28 cellular contexts compared by ENCODE assay signal in genomic region chr7:39758234-39758970, GRCh38.
DNase-seq lines count a peak whose midpoint lies in the region; ATAC-seq and TF ChIP-seq lines count a peak whose summit lies in the region.
"Had no signal": no experiment of that assay in that cellular context is flagged by ENCODE, and none has a peak within 500 bp of the region (broad histone marks: within the 10 kb centered on the region; RNA-seq: fewer than 3 reads in every experiment).

No MANE protein-coding gene starts in this region.

- no peaks in the 10 kb centered on the region for H3K79me2 ChIP-seq in mammary epithelial cell (ENCODE audit: insufficient read depth, low read length)

- intact Hi-C loops in mammary epithelial cell (cut with micrococcal nuclease), result no loop called here
- intact Hi-C loops in Right ventricle myocardium inferior (cut with DNase I), result no loop called here

- no peaks in the 10 kb centered on the region for H3K9me3 ChIP-seq in mammary epithelial cell (replicated peaks; ENCODE audit: insufficient read depth, low read length)
- no peaks in the 10 kb centered on the region for H3K9me3 ChIP-seq in mesenchymal stem cell (ENCODE audit: control insufficient read depth, low read length)
- H3K9me3 ChIP-seq: Caco-2, thoracic aorta had no signal

- H2AFZ ChIP-seq in mammary epithelial cell (ENCODE audit: low read depth, low read length), result peak overlapping the region; percentile 69
- H2AFZ ChIP-seq in mesenchymal stem cell (ENCODE audit: low read depth, low read length), result no peak overlapping the region

- H2AK5ac ChIP-seq in mesenchymal stem cell (ENCODE audit: low read length, severe bottlenecking), result no peak overlapping the region

- no peak overlapping the region for H3K14ac ChIP-seq in mesenchymal stem cell (ENCODE audit: low read length in 2 of 2)

- in situ Hi-C loops in mammary epithelial cell (cut with MboI; ENCODE audit: low sequenced_read_pairs in 2 of 2), result no loop called here

- H4K91ac ChIP-seq in mesenchymal stem cell (ENCODE audit: low read length), result no peak overlapping the region

- dilution Hi-C loops in mammary epithelial cell (cut with HindIII; ENCODE audit: low sequenced_read_pairs), result no loop called here

- peak; percentile 94 for DNase-seq in COLO829 (ENCODE audit: low spot score)
- peak; percentile 35 for DNase-seq in mammary epithelial cell
- peak; percentile 69 for DNase-seq in Right ventricle myocardium inferior (ENCODE audit: missing footprints)
- DNase-seq in mesenchymal stem cell, result no peak
- no peak for DNase-seq in NOMO-1 treated with DMSO at 0.1 percent for 48 hours (lab: John Stamatoyannopoulos, UW; ENCODE audit: unreplicated experiment)
- no peak for DNase-seq in NCI-H2107 treated with DMSO at 0.1 percent for 48 hours (lab: John Stamatoyannopoulos, UW; ENCODE audit: unreplicated experiment)
- DNase-seq in AG08395 (ENCODE audit: low spot score), result no peak
- DNase-seq: activated CD4-positive, alpha-beta memory T cell treated with anti-CD3 and anti-CD28 coated beads, Interleukin-2, amount 10 ng/mL, durations not matched to agents 7 days and 5 days; activated CD4-positive, CD25-positive, alpha-beta regulatory T cell treated with anti-CD3 and anti-CD28 coated beads, Interleukin-2, amount 50 U/mL, for 72 hours; activated effector memory CD4-positive, alpha-beta T cell treated with Interleukin-2 at 50 U/mL for 16 hours; Caco-2; DND-41; H7; Kasumi-1; left colon; midbrain; natural killer cell; NCI-H1930; NCI-H226; NCI-H82; SHP77 treated with DMSO at 0.1 percent for 48 hours; stimulated activated CD4-positive, alpha-beta T cell treated with anti-CD3 and anti-CD28 coated beads, Interleukin-12 subunit alpha, Interleukin-12 subunit beta, amount 100 ng/mL, for 4 hours; stimulated activated CD4-positive, alpha-beta T cell treated with anti-CD3 and anti-CD28 coated beads, Interleukin-4, amount 100 ng/mL, for 4 hours; stimulated activated naive CD4-positive, alpha-beta T cell had no signal

- no peak overlapping the region for H2BK5ac ChIP-seq in mesenchymal stem cell (ENCODE audit: low read depth, low read length, poor library complexity, severe bottlenecking)

- peak overlapping the region in 1 of 2 experiments; percentile 23 for H2BK12ac ChIP-seq in mesenchymal stem cell (ENCODE audit: low read length in 2 of 2)

- H3K23ac ChIP-seq in mesenchymal stem cell (ENCODE audit: low read length in 2 of 2), result no peak overlapping the region

- H3K9ac ChIP-seq in mammary epithelial cell (ENCODE audit: insufficient read depth, low read length) (no peak overlapping the region), mesenchymal stem cell (ENCODE audit: low read length) (peak overlapping the region; percentile 31)
- H3K9ac ChIP-seq: BLaER1 treated with 17β-estradiol and CSF1 and Interleukin-3, amounts not matched to agents 10 nM and 100 nM had no signal

- peak; percentile 99 for ATAC-seq in Right ventricle myocardium inferior
- ATAC-seq in GM21447 (IDR thresholded peaks at IDR 0.05; ENCODE audit: unreplicated experiment), result no peak
- ATAC-seq: left colon, natural killer cell had no signal

- H3K27ac ChIP-seq in mammary epithelial cell (ENCODE audit: insufficient read depth, low read depth, low read length), result peak overlapping the region; percentile 57
- H3K27ac ChIP-seq in mesenchymal stem cell (ENCODE audit: low read length, poor library complexity, severe bottlenecking), result no peak overlapping the region
- H3K27ac ChIP-seq: BLaER1 treated with 17β-estradiol and CSF1 and Interleukin-3, amounts not matched to agents 10 nM and 100 nM; HL-60; thoracic aorta had no signal

- no peak for TF ChIP-seq CTCF in mammary epithelial cell (conservative IDR thresholded peaks at IDR 0.05 in 1 of 2, IDR thresholded peaks at IDR 0.05 in 1 of 2; ENCODE audit: extremely low read depth in 1 of 2, insufficient read depth in 1 of 2, low read depth in 1 of 2, low read length in 2 of 2)

- no peak overlapping the region for H3K18ac ChIP-seq in mesenchymal stem cell (ENCODE audit: low read depth in 1 of 2, low read length in 2 of 2)

- CTCF ChIA-PET in mammary epithelial cell (lab: Charles Lee; ENCODE audit: low non-redundant PET), result no interaction called here

- BruUV-seq in mammary epithelial cell (replicated peaks; lab: Mats Ljungman, UMichigan), result no TSS peak

- H3K4me3 ChIP-seq in mammary epithelial cell (replicated peaks in 1 of 3; ENCODE audit: insufficient read depth in 1 of 3, low read depth in 2 of 3, low read length in 3 of 3) (no peak overlapping the region), mesenchymal stem cell (ENCODE audit: insufficient read depth in 1 of 2, low read depth in 1 of 2, low read length in 2 of 2) (no peak overlapping the region)
- H3K4me3 ChIP-seq: BLaER1 treated with 17β-estradiol and CSF1 and Interleukin-3, amounts not matched to agents 10 nM and 100 nM; thoracic aorta had no signal

- H3K36me3 ChIP-seq in mammary epithelial cell (ENCODE audit: insufficient read depth, low read length) (no peaks in the 10 kb centered on the region), mesenchymal stem cell (ENCODE audit: control insufficient read depth in 1 of 2, insufficient read depth in 2 of 2, low read depth in 1 of 2, low read length in 2 of 2) (no peaks in the 10 kb centered on the region)
- H3K36me3 ChIP-seq: thoracic aorta had no signal

- peak overlapping the region; percentile 22 for H3K4me2 ChIP-seq in mammary epithelial cell (ENCODE audit: insufficient read depth, low read depth, low read length)
- no peak overlapping the region for H3K4me2 ChIP-seq in mesenchymal stem cell (ENCODE audit: low read length, poor library complexity, severe bottlenecking)
- H3K4me2 ChIP-seq: BLaER1 treated with 17β-estradiol and CSF1 and Interleukin-3, amounts not matched to agents 10 nM and 100 nM had no signal

- no peak overlapping the region for H2BK120ac ChIP-seq in mesenchymal stem cell (ENCODE audit: low read depth, low read length)

- peaks cover 37% of the 10 kb centered on the region for H3K4me1 ChIP-seq in mammary epithelial cell (ENCODE audit: insufficient read depth, low read length)
- peaks cover 12% of the 10 kb centered on the region for H3K4me1 ChIP-seq in mesenchymal stem cell (ENCODE audit: control insufficient read depth, insufficient read depth, low read depth, low read length)
- H3K4me1 ChIP-seq: Caco-2 had no signal

- H4K20me1 ChIP-seq in mammary epithelial cell (ENCODE audit: insufficient read depth, low read length), result no peaks in the 10 kb centered on the region
- H4K20me1 ChIP-seq: BLaER1 treated with 17β-estradiol and CSF1 and Interleukin-3, amounts not matched to agents 10 nM and 100 nM had no signal

- H3K27me3 ChIP-seq in mammary epithelial cell (ENCODE audit: insufficient read depth, low read length) (no peaks in the 10 kb centered on the region), mesenchymal stem cell (ENCODE audit: control insufficient read depth in 1 of 2, insufficient read depth in 1 of 2, low read length in 2 of 2) (no peaks in the 10 kb centered on the region)
- H3K27me3 ChIP-seq: BLaER1 treated with 17β-estradiol and CSF1 and Interleukin-3, amounts not matched to agents 10 nM and 100 nM had no signal

- H2BK15ac ChIP-seq in mesenchymal stem cell (ENCODE audit: low read depth, poor library complexity, severe bottlenecking), result no peak overlapping the region

- H3K4ac ChIP-seq in mesenchymal stem cell (ENCODE audit: low read depth in 1 of 2, low read length in 2 of 2), result no peak overlapping the region

- WGBS in mammary epithelial cell (ENCODE audit: low coverage, missing lambda C conversion rate), result 24% methylated on average over 10 of the region's 10 CpGs
- WGBS in mesenchymal stem cell, result over 99% methylated on average over 6 of the region's 10 CpGs

- H3K79me1 ChIP-seq in mesenchymal stem cell (replicated peaks; ENCODE audit: low read length, poor library complexity, severe bottlenecking), result peaks cover 29% of the 10 kb centered on the region

- H4K8ac ChIP-seq in mesenchymal stem cell (ENCODE audit: low read length), result no peak overlapping the region

Comparison
In these comparisons a context has a peak if more than half of its experiments do, and no peak if none do; other contexts are left out.
1. DNase-seq: peak in COLO829 (single experiment), mammary epithelial cell (single experiment) and Right ventricle myocardium inferior (single experiment); none in mesenchymal stem cell (single experiment), NOMO-1 treated with DMSO at 0.1 percent for 48 hours (single experiment), NCI-H2107 treated with DMSO at 0.1 percent for 48 hours (single experiment) and AG08395 (single experiment).